In genomic region chr6:149168968-149169367, GRCh38 we compare ENCODE assay signal across 12 cellular contexts.
DNase-seq lines count a peak whose midpoint lies in the region; ATAC-seq and TF ChIP-seq lines count a peak whose summit lies in the region.
"Had no signal": no experiment of that assay in that cellular context is flagged by ENCODE, and none has a peak within 500 bp of the region (broad histone marks: within the 10 kb centered on the region; RNA-seq: fewer than 3 reads in every experiment).

No MANE protein-coding gene starts in this region.

- ATAC-seq in GM21619 (IDR thresholded peaks at IDR 0.05; ENCODE audit: unreplicated experiment) = peak; percentile 61
- peak in 3 of 4 donors; percentile 47 to 80 (median 77) for ATAC-seq in right lobe of liver
- no peak for ATAC-seq in GM19395 (IDR thresholded peaks at IDR 0.05; ENCODE audit: unreplicated experiment)

- peaks cover 42% of the 10 kb centered on the region for H3K4me1 Mint-ChIP-seq in activated CD4-positive, alpha-beta memory T cell treated with anti-CD3 and anti-CD28 coated beads for 36 hours (ENCODE audit: low read depth)

- no peaks in the 10 kb centered on the region for H3K9me3 Mint-ChIP-seq in activated CD4-positive, alpha-beta memory T cell treated with anti-CD3 and anti-CD28 coated beads for 36 hours

- H3K27me3 Mint-ChIP-seq in activated CD4-positive, alpha-beta memory T cell treated with anti-CD3 and anti-CD28 coated beads for 36 hours = no peaks in the 10 kb centered on the region

- POLR2A ChIA-PET in activated CD4-positive, alpha-beta memory T cell treated with anti-CD3 and anti-CD28 coated beads for 36 hours (lab: Charles Lee) = interaction anchor here (1.2 kb wide), 1 partner anchor 21 kb away, joined by 3 read pairs; no protein-coding TSS in a partner anchor

- no peaks in the 10 kb centered on the region for H4K20me1 ChIP-seq in BLaER1

- H3K9me3 ChIP-seq in BLaER1 (no peaks in the 10 kb centered on the region), right lobe of liver (no peaks in the 10 kb centered on the region)
- H3K9me3 ChIP-seq: neutrophil, uterus had no signal

- H3K27ac ChIP-seq in BLaER1 = peak overlapping the region; percentile 76
- H3K27ac ChIP-seq in right lobe of liver = no peak overlapping the region
- H3K27ac ChIP-seq: neutrophil had no signal

- H3K4me1 ChIP-seq in BLaER1 (peaks cover 73% of the 10 kb centered on the region), right lobe of liver (peaks cover 0 to 8% (median 2%) of the 10 kb centered on the region in 4 donors)
- H3K4me1 ChIP-seq: uterus had no signal

- CTCF ChIA-PET in activated CD4-positive, alpha-beta memory T cell treated with anti-CD3 and anti-CD28 coated beads for 36 hours (lab: Charles Lee) = interaction anchor here (1.2 to 1.3 kb wide), 2 partner anchors 12 to 16 kb away, joined by 3 read pairs; no protein-coding TSS in a partner anchor

- intact Hi-C loops in activated CD4-positive, alpha-beta memory T cell treated with anti-CD3 and anti-CD28 coated beads for 36 hours (cut with micrococcal nuclease) = loop anchor here (2.0 kb wide), 1 partner anchor 20 kb away; no protein-coding TSS in a partner anchor
- intact Hi-C loops in right lobe of liver (cut with DNase I) = no loop called here

- H3K4me3 Mint-ChIP-seq in activated CD4-positive, alpha-beta memory T cell treated with anti-CD3 and anti-CD28 coated beads for 36 hours = no peak overlapping the region

- H3K4me2 ChIP-seq in BLaER1 = peak overlapping the region; percentile 94

- peak overlapping the region; percentile 59; the same call in 1 of the 2 replicates for H3K9ac ChIP-seq in BLaER1

- peak overlapping the region; percentile 8 for H3K27ac Mint-ChIP-seq in activated CD4-positive, alpha-beta memory T cell treated with anti-CD3 and anti-CD28 coated beads for 36 hours

- H3K36me3 Mint-ChIP-seq in activated CD4-positive, alpha-beta memory T cell treated with anti-CD3 and anti-CD28 coated beads for 36 hours = no peaks in the 10 kb centered on the region

- 65% methylated on average over 5 of the region's 6 CpGs for WGBS in right lobe of liver (ENCODE audit: insufficient coverage, low coverage, low lambda C conversion rate, missing lambda C conversion rate)

- no peak for DNase-seq in activated CD4-positive, alpha-beta memory T cell treated with anti-CD3 and anti-CD28 coated beads for 36 hours
- DNase-seq in right lobe of liver (no peak), superior temporal gyrus (ENCODE audit: extremely low spot score) (no peak), NCI-H446 treated with DMSO at 0.1 percent for 48 hours (lab: John Stamatoyannopoulos, UW) (no peak)
- no peak for DNase-seq in central memory CD4-positive, alpha-beta T cell
- DNase-seq: NCI-H1694 treated with DMSO at 0.1 percent for 48 hours, NCI-H446, uterus had no signal

- no peaks in the 10 kb centered on the region for H3K27me3 ChIP-seq in BLaER1
- H3K27me3 ChIP-seq in right lobe of liver = peaks cover 0 to 2% of the 10 kb centered on the region in 2 donors
- H3K27me3 ChIP-seq: uterus had no signal

- H3K36me3 ChIP-seq in BLaER1 (no peaks in the 10 kb centered on the region), right lobe of liver (no peaks in the 10 kb centered on the region)
- H3K36me3 ChIP-seq: neutrophil, uterus had no signal

- TF ChIP-seq POLR2A in right lobe of liver (IDR thresholded peaks at IDR 0.05) = no peak

- peak overlapping the region; percentile 50 for H3K4me3 ChIP-seq in BLaER1
- H3K4me3 ChIP-seq in right lobe of liver = no peak overlapping the region
- H3K4me3 ChIP-seq: uterus had no signal

- no peak for TF ChIP-seq CTCF in right lobe of liver (IDR thresholded peaks at IDR 0.05)
